Comparison of ENCODE assay signal across 15 cellular contexts in genomic region chr11:1776331-1776851, GRCh38.
DNase-seq lines count a peak whose midpoint lies in the region; ATAC-seq and TF ChIP-seq lines count a peak whose summit lies in the region.
"Had no signal": no experiment of that assay in that cellular context is flagged by ENCODE, and none has a peak within 500 bp of the region (broad histone marks: within the 10 kb centered on the region; RNA-seq: fewer than 3 reads in every experiment).

No MANE protein-coding gene starts in this region.

- H3K4me1 Mint-ChIP-seq in stimulated activated effector memory CD8-positive, alpha-beta T cell treated with anti-CD3 and anti-CD28 coated beads, Interleukin-12 subunit alpha, Interleukin-12 subunit beta, amount 100 ng/mL, for 72 hours = peaks cover 59% of the 10 kb centered on the region

- no peaks in the 10 kb centered on the region for H3K9me3 Mint-ChIP-seq in stimulated activated effector memory CD8-positive, alpha-beta T cell treated with anti-CD3 and anti-CD28 coated beads, Interleukin-12 subunit alpha, Interleukin-12 subunit beta, amount 100 ng/mL, for 72 hours
- H3K9me3 Mint-ChIP-seq: CD4-positive, CD25-positive, alpha-beta regulatory T cell had no signal

- peaks cover 82 to 90% of the 10 kb centered on the region in 2 experiments for H3K4me1 ChIP-seq in neutrophil (ENCODE audit: control insufficient read depth in 1 of 2, insufficient read depth in 1 of 2, low read depth in 1 of 2, low read length in 1 of 2)

- no peaks in the 10 kb centered on the region for H3K27me3 ChIP-seq in neutrophil
- H3K27me3 ChIP-seq: BLaER1 had no signal

- H3K36me3 ChIP-seq in neutrophil = no peaks in the 10 kb centered on the region
- H3K36me3 ChIP-seq: BLaER1 had no signal

- no peak overlapping the region for H3K4me3 Mint-ChIP-seq in stimulated activated effector memory CD8-positive, alpha-beta T cell treated with anti-CD3 and anti-CD28 coated beads, Interleukin-12 subunit alpha, Interleukin-12 subunit beta, amount 100 ng/mL, for 72 hours
- H3K4me3 Mint-ChIP-seq: CD4-positive, CD25-positive, alpha-beta regulatory T cell had no signal

- no peak overlapping the region for H3K4me3 ChIP-seq in coronary artery
- peak overlapping the region in 1 of 2 experiments; percentile 43 for H3K4me3 ChIP-seq in neutrophil (ENCODE audit: low read depth in 1 of 2, low read length in 1 of 2)
- H3K4me3 ChIP-seq: BLaER1, GM23248 had no signal

- H3K27ac ChIP-seq in coronary artery (no peak overlapping the region), neutrophil (peak overlapping the region; percentile 95)
- H3K27ac ChIP-seq: BLaER1, GM23248 had no signal

- DNase-seq in activated effector memory CD4-positive, alpha-beta T cell treated with anti-CD3 and anti-CD28 coated beads, Interleukin-2, amount 50 U/mL, for 16 hours = peak; percentile 47
- no peak for DNase-seq in activated effector memory CD4-positive, alpha-beta T cell treated with Interleukin-2 at 50 U/mL for 16 hours
- DNase-seq in coronary artery (ENCODE audit: low spot score) (peak; percentile 17), DMS79 (lab: John Stamatoyannopoulos, UW) (no peak)
- DNase-seq in stimulated activated effector memory CD8-positive, alpha-beta T cell treated with anti-CD3 and anti-CD28 coated beads, Interleukin-12 subunit alpha, Interleukin-12 subunit beta, amount 100 ng/mL, for 72 hours (ENCODE audit: low spot score in 2 of 2) = no peak
- DNase-seq: 8988T; AML-193; CD4-positive, CD25-positive, alpha-beta regulatory T cell; DMS 273 treated with DMSO at 0.1 percent for 48 hours; GM23248; H7 had no signal

- no peak for ATAC-seq in stimulated activated effector memory CD8-positive, alpha-beta T cell treated with anti-CD3 and anti-CD28 coated beads, Interleukin-12 subunit alpha, Interleukin-12 subunit beta, amount 100 ng/mL, for 72 hours
- ATAC-seq in GM21723 (IDR thresholded peaks at IDR 0.05; ENCODE audit: unreplicated experiment) (no peak), SK-N-SH treated with all-trans-retinoic acid at 6 μM for 48 hours (no peak)

- peak overlapping the region; percentile 40 for H3K27ac Mint-ChIP-seq in stimulated activated effector memory CD8-positive, alpha-beta T cell treated with anti-CD3 and anti-CD28 coated beads, Interleukin-12 subunit alpha, Interleukin-12 subunit beta, amount 100 ng/mL, for 72 hours
- H3K27ac Mint-ChIP-seq: CD4-positive, CD25-positive, alpha-beta regulatory T cell had no signal

- TF ChIP-seq CTCF in coronary artery (IDR thresholded peaks at IDR 0.05) (no peak), neutrophil (IDR thresholded peaks at IDR 0.05) (no peak)

- no peaks in the 10 kb centered on the region for H3K36me3 Mint-ChIP-seq in stimulated activated effector memory CD8-positive, alpha-beta T cell treated with anti-CD3 and anti-CD28 coated beads, Interleukin-12 subunit alpha, Interleukin-12 subunit beta, amount 100 ng/mL, for 72 hours
- H3K36me3 Mint-ChIP-seq: CD4-positive, CD25-positive, alpha-beta regulatory T cell had no signal

- H3K9me3 ChIP-seq in neutrophil = no peaks in the 10 kb centered on the region

TF ChIP-seq in SK-N-SH treated with all-trans-retinoic acid at 6 μM for 48 hours, 23 proteins besides CTCF, POLR2A, EP300 and RAD21:
- TF ChIP-seq CREB5 (CRISPR knock-in tag; IDR thresholded peaks at IDR 0.05; ENCODE audit: low read depth) (no peak), ZNF8 (CRISPR knock-in tag; IDR thresholded peaks at IDR 0.05) (no peak), TCF4 (CRISPR knock-in tag; IDR thresholded peaks at IDR 0.05; ENCODE audit: borderline replicate concordance) (no peak), PPARA (CRISPR knock-in tag; IDR thresholded peaks at IDR 0.05; ENCODE audit: borderline replicate concordance) (no peak), CSRNP3 (CRISPR knock-in tag; IDR thresholded peaks at IDR 0.05) (no peak), GLIS3 (CRISPR knock-in tag; IDR thresholded peaks at IDR 0.05) (no peak), ZC3H10 (CRISPR knock-in tag; IDR thresholded peaks at IDR 0.05) (no peak)

Comparison
In these comparisons a context has a peak if more than half of its experiments do, and no peak if none do; other contexts are left out.
1. DNase-seq: peak in activated effector memory CD4-positive, alpha-beta T cell treated with anti-CD3 and anti-CD28 coated beads, Interleukin-2, amount 50 U/mL, for 16 hours (single experiment) and coronary artery (single experiment); none in activated effector memory CD4-positive, alpha-beta T cell treated with Interleukin-2 at 50 U/mL for 16 hours (single experiment), stimulated activated effector memory CD8-positive, alpha-beta T cell treated with anti-CD3 and anti-CD28 coated beads, Interleukin-12 subunit alpha, Interleukin-12 subunit beta, amount 100 ng/mL, for 72 hours (0 of 2) and DMS79 (single experiment).